15 cellular contexts compared by ENCODE assay signal in genomic region chr7:128263420-128263819, GRCh38. TPM values are rescaled to one million over a fixed set of nuclear protein-coding genes. Genes with fewer than 3 reads are reported as not detected.
"Had no signal": no experiment of that assay in that cellular context is flagged by ENCODE, and none has a peak within 500 bp of the region (broad histone marks: within the 10 kb centered on the region; RNA-seq: fewer than 3 reads in every experiment).

No MANE protein-coding gene starts in this region.

- H3K9me3 ChIP-seq: adrenal gland, gastroesophageal sphincter, heart left ventricle, tibial artery had no signal

- H3K27ac ChIP-seq: adrenal gland, gastroesophageal sphincter, heart left ventricle, tibial artery had no signal

- H3K27ac Mint-ChIP-seq: activated CD4-positive, alpha-beta memory T cell treated with anti-CD3 and anti-CD28 coated beads, Interleukin-2, amount 10 ng/mL, durations not matched to agents 7 days and 5 days; activated CD4-positive, alpha-beta T cell treated with anti-CD3 and anti-CD28 coated beads for 36 hours; stimulated activated naive B cell treated with anti-CD40 and anti-IgM and Interleukin-4, amounts not matched to agents 10 μg/mL and 1 μg/mL and 100 μg/mL, for 72 hours had no signal

- ATAC-seq: activated CD4-positive, alpha-beta T cell treated with anti-CD3 and anti-CD28 coated beads for 36 hours; activated T-cell treated with anti-CD3 and anti-CD28 coated beads, Interleukin-2, amount 50 U/mL, for 4 hours; esophagus mucosa; gastroesophageal sphincter; heart left ventricle; stimulated activated naive B cell treated with anti-CD40 and anti-IgM and Interleukin-4, amounts not matched to agents 10 μg/mL and 1 μg/mL and 100 μg/mL, for 72 hours had no signal

- DNase-seq: activated CD4-positive, alpha-beta memory T cell treated with anti-CD3 and anti-CD28 coated beads, Interleukin-2, amount 10 ng/mL, durations not matched to agents 7 days and 5 days; activated CD4-positive, alpha-beta T cell treated with anti-CD3 and anti-CD28 coated beads for 36 hours; activated naive CD4-positive, alpha-beta T cell treated with anti-CD3 and anti-CD28 coated beads, Interleukin-2, amount 50 U/mL, for 16 hours; activated T-cell treated with anti-CD3 and anti-CD28 coated beads, Interleukin-2, amount 50 U/mL, for 4 hours; adrenal gland; effector CD8-positive, alpha-beta T cell; heart left ventricle; midbrain; nephron progenitor cell; stimulated activated naive B cell treated with anti-CD40 and anti-IgM and Interleukin-4, amounts not matched to agents 10 μg/mL and 1 μg/mL and 100 μg/mL, for 72 hours; tibial artery had no signal

- H3K4me1 Mint-ChIP-seq: activated CD4-positive, alpha-beta memory T cell treated with anti-CD3 and anti-CD28 coated beads, Interleukin-2, amount 10 ng/mL, durations not matched to agents 7 days and 5 days; activated CD4-positive, alpha-beta T cell treated with anti-CD3 and anti-CD28 coated beads for 36 hours; stimulated activated naive B cell treated with anti-CD40 and anti-IgM and Interleukin-4, amounts not matched to agents 10 μg/mL and 1 μg/mL and 100 μg/mL, for 72 hours had no signal

- H3K27me3 ChIP-seq: tibial artery had no signal

- H3K4me3 Mint-ChIP-seq: activated CD4-positive, alpha-beta memory T cell treated with anti-CD3 and anti-CD28 coated beads, Interleukin-2, amount 10 ng/mL, durations not matched to agents 7 days and 5 days; activated CD4-positive, alpha-beta T cell treated with anti-CD3 and anti-CD28 coated beads for 36 hours; activated T-cell treated with anti-CD3 and anti-CD28 coated beads, Interleukin-2, amount 50 U/mL, for 4 hours; nephron progenitor cell; stimulated activated naive B cell treated with anti-CD40 and anti-IgM and Interleukin-4, amounts not matched to agents 10 μg/mL and 1 μg/mL and 100 μg/mL, for 72 hours had no signal

- H3K9me3 Mint-ChIP-seq: activated CD4-positive, alpha-beta memory T cell treated with anti-CD3 and anti-CD28 coated beads, Interleukin-2, amount 10 ng/mL, durations not matched to agents 7 days and 5 days; activated T-cell treated with anti-CD3 and anti-CD28 coated beads, Interleukin-2, amount 50 U/mL, for 4 hours; nephron progenitor cell; stimulated activated naive B cell treated with anti-CD40 and anti-IgM and Interleukin-4, amounts not matched to agents 10 μg/mL and 1 μg/mL and 100 μg/mL, for 72 hours had no signal

- H3K36me3 Mint-ChIP-seq: stimulated activated naive B cell treated with anti-CD40 and anti-IgM and Interleukin-4, amounts not matched to agents 10 μg/mL and 1 μg/mL and 100 μg/mL, for 72 hours had no signal

- H3K36me3 ChIP-seq: adrenal gland, gastroesophageal sphincter, heart left ventricle, tibial artery had no signal

- H3K4me3 ChIP-seq: adrenal gland, gastroesophageal sphincter, heart left ventricle, lung, tibial artery had no signal

RNA-seq across cellular contexts. Expression of gene LEP, which starts 22.3 kb away (rescaled TPM):
- total RNA-seq: activated CD4-positive, alpha-beta memory T cell treated with anti-CD3 and anti-CD28 coated beads, Interleukin-2, amount 10 ng/mL, durations not matched to agents 7 days and 5 days; activated CD4-positive, alpha-beta T cell treated with anti-CD3 and anti-CD28 coated beads for 36 hours; activated T-cell treated with anti-CD3 and anti-CD28 coated beads, Interleukin-2, amount 50 U/mL, for 4 hours; T-helper 2 cell treated with Interferon-gamma antibody and Interleukin-4, amounts not matched to agents 100 ng/mL and 5 ng/mL, for 36 hours had no signal
